20 cellular contexts compared by ENCODE assay signal in the genomic region with DNA sequence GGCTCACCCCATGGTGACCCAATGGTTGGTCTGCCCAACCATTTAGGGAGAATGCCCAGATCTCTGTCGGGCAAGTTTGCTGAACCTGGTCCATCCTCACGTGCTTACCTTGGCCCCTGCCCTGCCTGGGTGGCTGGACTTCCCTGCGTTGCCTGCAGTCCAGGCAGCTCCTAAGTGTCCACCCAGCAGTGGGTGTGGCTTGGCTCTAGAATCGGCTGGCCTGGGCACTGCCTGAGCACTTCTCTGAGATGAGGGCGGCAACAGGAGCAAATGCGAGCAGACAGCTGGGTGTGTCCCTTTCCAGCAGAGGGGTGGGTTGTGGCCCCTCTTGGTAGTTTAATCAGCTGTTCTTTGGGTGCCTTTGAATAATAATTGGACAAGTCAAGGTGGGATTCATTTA. TPM values are rescaled to one million over a fixed set of nuclear protein-coding genes. Genes with fewer than 3 reads are reported as not detected.
A peak's percentile ranks its signal among the peaks of the same experiment; 100 is the strongest.
DNase-seq lines count a peak whose midpoint lies in the region; ATAC-seq and TF ChIP-seq lines count a peak whose summit lies in the region.
"Had no signal": no experiment of that assay in that cellular context is flagged by ENCODE, and none has a peak within 500 bp of the region (broad histone marks: within the 10 kb centered on the region; RNA-seq: fewer than 3 reads in every experiment).

No MANE protein-coding gene starts in this region.

- H3K79me2 ChIP-seq in hepatocyte: no peaks in the 10 kb centered on the region

- H3K27ac ChIP-seq in heart left ventricle: peak overlapping the region in 1 of 12 donors; percentile 55
- peak overlapping the region in 1 of 2 donors; percentile 37 for H3K27ac ChIP-seq in right atrium auricular region
- no peak overlapping the region for H3K27ac ChIP-seq in hepatocyte
- no peak overlapping the region for H3K27ac ChIP-seq in psoas muscle
- H3K27ac ChIP-seq in aorta (ENCODE audit: low read depth in 1 of 2, low read length in 2 of 2): no peak overlapping the region
- H3K27ac ChIP-seq: PC-9 had no signal

- H3K4me3 ChIP-seq in heart left ventricle (no peak overlapping the region), right atrium auricular region (no peak overlapping the region), hepatocyte (no peak overlapping the region), psoas muscle (no peak overlapping the region), aorta (ENCODE audit: low read length in 2 of 2) (no peak overlapping the region)
- H3K4me3 ChIP-seq: PC-9 had no signal

- intact Hi-C loops in heart left ventricle (cut with DNase I) (no loop called here), psoas muscle (cut with DNase I) (no loop called here), aorta (cut with DNase I) (no loop called here)

- no peaks in the 10 kb centered on the region for H3K9me2 ChIP-seq in hepatocyte (replicated peaks; ENCODE audit: insufficient read depth)

- ATAC-seq in heart left ventricle (peak in 3 of 4 donors; percentile 15 to 62 (median 53)), psoas muscle (peak in 3 of 4 donors; percentile 42 to 55 (median 52)), aorta (ENCODE audit: low FRiP score) (peak; percentile 12), HG03025 (IDR thresholded peaks at IDR 0.05; ENCODE audit: low FRiP score, unreplicated experiment) (no peak)

- H3K9me3 ChIP-seq in heart left ventricle (no peaks in the 10 kb centered on the region), right atrium auricular region (no peaks in the 10 kb centered on the region), hepatocyte (ENCODE audit: low read depth) (no peaks in the 10 kb centered on the region), psoas muscle (no peaks in the 10 kb centered on the region), aorta (ENCODE audit: control insufficient read depth, low read length) (no peaks in the 10 kb centered on the region)

- H3K4me1 ChIP-seq in heart left ventricle: peaks cover 0 to 24% (median 1%) of the 10 kb centered on the region in 12 donors
- peaks cover 0 to 26% of the 10 kb centered on the region in 2 donors for H3K4me1 ChIP-seq in right atrium auricular region
- H3K4me1 ChIP-seq in hepatocyte (ENCODE audit: insufficient read depth): peaks cover 28% of the 10 kb centered on the region
- H3K4me1 ChIP-seq in psoas muscle: peaks cover 16% of the 10 kb centered on the region
- H3K4me1 ChIP-seq in aorta (ENCODE audit: control insufficient read depth in 1 of 2, insufficient read depth in 2 of 2, low read length in 2 of 2): no peaks in the 10 kb centered on the region

- H3K4me2 ChIP-seq in hepatocyte: peak overlapping the region; percentile 40
- H3K4me2 ChIP-seq: PC-9 had no signal

- no peak overlapping the region for H2AFZ ChIP-seq in hepatocyte
- H2AFZ ChIP-seq: PC-9 had no signal

- no peak for TF ChIP-seq POLR2A in heart left ventricle (IDR thresholded peaks at IDR 0.05)

- H4K20me1 ChIP-seq in hepatocyte (ENCODE audit: insufficient read depth, poor library complexity, severe bottlenecking): no peaks in the 10 kb centered on the region

- peak in 1 of 5 donors; percentile 67 for DNase-seq in heart left ventricle
- DNase-seq in right atrium auricular region (ENCODE audit: low spot score): no peak
- DNase-seq in hepatocyte (ENCODE audit: low spot score): no peak
- peak in 1 of 2 donors; percentile 72 for DNase-seq in psoas muscle
- DNase-seq in aorta: no peak
- no peak for DNase-seq in cerebellum (ENCODE audit: low spot score)
- DNase-seq in DMS153 treated with DMSO at 0.1 percent for 48 hours (lab: John Stamatoyannopoulos, UW; ENCODE audit: unreplicated experiment): no peak
- DNase-seq: activated CD4-positive, alpha-beta T cell treated with anti-CD3 and anti-CD28 coated beads for 1 hour; activated effector memory CD4-positive, alpha-beta T cell treated with Interleukin-2 at 50 U/mL for 16 hours; cortex of kidney; DMS79; NCI-H1092; small intestine; stimulated activated CD4-positive, alpha-beta T cell treated with anti-CD3 and anti-CD28 coated beads, Interleukin-4, amount 100 ng/mL, for 4 hours; stimulated activated CD8-positive, alpha-beta memory T cell treated with anti-CD3 and anti-CD28 coated beads, Interleukin-4, amount 100 ng/mL, for 48 hours; T-helper 9 cell; trophoblast cell had no signal

- WGBS in heart left ventricle, 4 donors: 44 to 92% (median 76%) methylated on average over 4 to 6 of the region's 6 CpGs
- WGBS in hepatocyte (ENCODE audit: low lambda C conversion rate, missing lambda C conversion rate): 88% methylated on average over 6 of the region's 6 CpGs
- WGBS in psoas muscle, 3 donors: 48 to 77% (median 60%) methylated on average over 6 of the region's 6 CpGs
- 66 to 91% methylated on average over 6 of the region's 6 CpGs for WGBS in aorta, 2 donors

- TF ChIP-seq CTCF in heart left ventricle (IDR thresholded peaks at IDR 0.05) (no peak), right atrium auricular region (IDR thresholded peaks at IDR 0.05) (no peak), hepatocyte (IDR thresholded peaks at IDR 0.05; ENCODE audit: poor library complexity) (no peak), psoas muscle (IDR thresholded peaks at IDR 0.05) (no peak)

- no peaks in the 10 kb centered on the region for H3K36me3 ChIP-seq in heart left ventricle
- H3K36me3 ChIP-seq in right atrium auricular region: no peaks in the 10 kb centered on the region
- no peaks in the 10 kb centered on the region for H3K36me3 ChIP-seq in hepatocyte (replicated peaks; ENCODE audit: insufficient read depth, low read depth)
- no peaks in the 10 kb centered on the region for H3K36me3 ChIP-seq in psoas muscle (ENCODE audit: insufficient read depth in 1 of 2, low read depth in 1 of 2)
- H3K36me3 ChIP-seq in aorta (ENCODE audit: control insufficient read depth in 1 of 2, insufficient read depth in 2 of 2, low read length in 1 of 2): no peaks in the 10 kb centered on the region

- H3K27me3 ChIP-seq in heart left ventricle (no peaks in the 10 kb centered on the region), right atrium auricular region (no peaks in the 10 kb centered on the region), hepatocyte (no peaks in the 10 kb centered on the region), psoas muscle (ENCODE audit: insufficient read depth in 3 of 3, low read length in 2 of 3) (no peaks in the 10 kb centered on the region), aorta (ENCODE audit: control insufficient read depth in 1 of 2, insufficient read depth in 2 of 2, low read length in 1 of 2) (no peaks in the 10 kb centered on the region)

RNA-seq across cellular contexts. Expression of gene PCARE, which starts 11.3 kb away (rescaled TPM):
- total RNA-seq in heart left ventricle: 1 to 10 TPM in 4 of 9 donors, under 1 TPM in 5; 0.61 to 2.4 (median 0.87) TPM
- 1 to 10 TPM in 1 of 2 donors, under 1 TPM in 1; 0.10 to 1.6 TPM for polyA plus RNA-seq in heart left ventricle
- 1 to 10 TPM in 1 of 2 donors, under 1 TPM in 1; 0.79 to 2.2 TPM for total RNA-seq in right atrium auricular region
- total RNA-seq in hepatocyte: 0.04 and 2.2 TPM in 2 replicates
- polyA plus RNA-seq in hepatocyte: 0.04 TPM in 1 of 2 replicates, not detected in the other
- 1 to 10 TPM in 1 of 4 donors, under 1 TPM in 3; 0.02 to 1.0 (median 0.53) TPM for total RNA-seq in psoas muscle
- polyA plus RNA-seq in psoas muscle: under 1 TPM; 0.03 to 0.48 (median 0.09) TPM
- total RNA-seq in aorta: not detected
- polyA plus RNA-seq in aorta: under 1 TPM in 1 of 2 donors, not detected in 1; 0.13 TPM
- 1.5 TPM for total RNA-seq in cerebellum
- total RNA-seq: H4, PC-9 had no signal
- polyA plus RNA-seq: small intestine had no signal

RNA-seq across cellular contexts. Expression of gene CLIP4, which starts 52.2 kb away (rescaled TPM):
- total RNA-seq in heart left ventricle: 10 to 100 TPM; 33.4 to 57.4 (median 43.2) TPM
- 10 to 100 TPM in 1 of 2 donors, 1 to 10 TPM in 1; 9.6 to 20.8 TPM for polyA plus RNA-seq in heart left ventricle
- total RNA-seq in right atrium auricular region: 10 to 100 TPM; 66.5 to 71.0 TPM
- 31.2 and 35.6 TPM in 2 replicates for total RNA-seq in hepatocyte
- 15.9 and 17.3 TPM in 2 replicates for polyA plus RNA-seq in hepatocyte
- 100 to 1,000 TPM in 1 of 4 donors, 10 to 100 TPM in 3; 56.9 to 111 (median 78.1) TPM for total RNA-seq in psoas muscle
- 10 to 100 TPM; 26.7 to 89.2 (median 46.6) TPM for polyA plus RNA-seq in psoas muscle
- total RNA-seq in aorta: 10 to 100 TPM; 50.1 to 52.3 TPM
- polyA plus RNA-seq in aorta: 10 to 100 TPM in 1 of 2 donors, 1 to 10 TPM in 1; 7.6 to 13.5 TPM
- total RNA-seq in cerebellum: 35.7 TPM
